Comparison of ENCODE assay signal across 8 cellular contexts in genomic region chr2:24382363-24383021, GRCh38. TPM values are rescaled to one million over a fixed set of nuclear protein-coding genes. Genes with fewer than 3 reads are reported as not detected.
A peak's percentile ranks its signal among the peaks of the same experiment; 100 is the strongest.
DNase-seq lines count a peak whose midpoint lies in the region; ATAC-seq and TF ChIP-seq lines count a peak whose summit lies in the region.

No MANE protein-coding gene starts in this region.

- ATAC-seq in HG02759 (IDR thresholded peaks at IDR 0.05; ENCODE audit: unreplicated experiment), result peak; percentile 80
- ATAC-seq in lung (ENCODE audit: insufficient read depth, low FRiP score), result peak; percentile 86
- no peak for ATAC-seq in GM18520 (IDR thresholded peaks at IDR 0.05; ENCODE audit: unreplicated experiment)

- H3K4me1 ChIP-seq in lung (ENCODE audit: control insufficient read depth in 2 of 2, insufficient read depth in 2 of 2, low read length in 2 of 2), result no peaks in the 10 kb centered on the region

- TF ChIP-seq CTCF in lung (IDR thresholded peaks at IDR 0.05; ENCODE audit: control extremely low read depth, extremely low read depth), result peak; percentile 70

- 22 to 32% methylated on average over 10 of the region's 10 CpGs for WGBS in lung, 2 donors

- DNase-seq in DMS 273 treated with DMSO at 0.1 percent for 48 hours (lab: John Stamatoyannopoulos, UW) (peak; percentile 41), NCI-H460 (ENCODE audit: extremely low read depth, low read depth) (peak; percentile 70), dermis blood vessel endothelial cell (peak; percentile 84), lung (ENCODE audit: low spot score) (peak; percentile 71)
- DNase-seq in activated CD4-positive, alpha-beta T cell treated with anti-CD3 and anti-CD28 coated beads for 48 hours, result peak; percentile 64
- DNase-seq in stimulated activated CD8-positive, alpha-beta memory T cell treated with anti-CD3 and anti-CD28 coated beads, Interleukin-12 subunit alpha, Interleukin-12 subunit beta, amount 100 ng/mL, for 24 hours (ENCODE audit: extremely low read depth), result peak; percentile 5

- no peaks in the 10 kb centered on the region for H3K36me3 ChIP-seq in lung (ENCODE audit: control insufficient read depth in 2 of 2, insufficient read depth in 2 of 2, low read length in 2 of 2)

- no peaks in the 10 kb centered on the region for H3K27me3 ChIP-seq in lung (ENCODE audit: control insufficient read depth, insufficient read depth)

- H3K9me3 ChIP-seq in lung (ENCODE audit: control insufficient read depth in 2 of 2, insufficient read depth in 1 of 2, low read length in 1 of 2), result no peaks in the 10 kb centered on the region

- no peak overlapping the region for H3K4me3 ChIP-seq in lung

- no peak overlapping the region for H3K27ac ChIP-seq in lung (ENCODE audit: low read depth in 1 of 2, low read length in 1 of 2)

RNA-seq across cellular contexts. Expression of gene ITSN2, which starts 22.2 kb away (rescaled TPM):
- total RNA-seq in NCI-H460 (2014; rRNA removed; shearing (Covaris generic)), result 23.2 and 29.0 TPM in 2 replicates
- polyA plus RNA-seq in NCI-H460 (2014; cell fraction: nucleus; rRNA removed), result 23.9 and 32.7 TPM in 2 replicates
- total RNA-seq in dermis blood vessel endothelial cell (59.7 and 68.2 TPM in 2 replicates), lung (10 to 100 TPM; 66.9 to 77.2 TPM)
- polyA plus RNA-seq in lung, result 10 to 100 TPM; 34.3 to 42.1 TPM

Comparison
In these comparisons a context has a peak if more than half of its experiments do, and no peak if none do; other contexts are left out.
1. DNase-seq: peak in every context shown above with its lines; median percentile 84 in dermis blood vessel endothelial cell; 71 in lung; 70 in NCI-H460; 64 in activated CD4-positive, alpha-beta T cell treated with anti-CD3 and anti-CD28 coated beads for 48 hours; 41 in DMS 273 treated with DMSO at 0.1 percent for 48 hours; 5 in stimulated activated CD8-positive, alpha-beta memory T cell treated with anti-CD3 and anti-CD28 coated beads, Interleukin-12 subunit alpha, Interleukin-12 subunit beta, amount 100 ng/mL, for 24 hours.